In the genomic region with DNA sequence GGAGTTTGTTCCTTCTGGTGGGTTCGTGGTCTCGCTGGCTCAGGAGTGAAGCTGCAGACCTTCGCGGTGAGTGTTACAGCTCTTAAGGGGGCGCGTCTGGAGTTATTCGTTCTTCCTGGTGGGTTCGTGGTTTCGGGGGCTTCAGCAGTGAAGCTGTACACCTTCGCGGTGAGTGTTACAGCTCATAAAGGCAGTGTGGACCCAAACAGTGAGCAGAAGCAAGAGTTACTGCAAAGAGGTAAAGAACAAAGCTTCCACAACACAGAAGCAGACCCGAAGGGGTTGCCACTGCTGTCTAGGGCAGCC, we compare ENCODE assay signal across 19 cellular contexts. TPM values are rescaled to one million over a fixed set of nuclear protein-coding genes. Genes with fewer than 3 reads are reported as not detected.
"Had no signal": no experiment of that assay in that cellular context is flagged by ENCODE, and none has a peak within 500 bp of the region (broad histone marks: within the 10 kb centered on the region; RNA-seq: fewer than 3 reads in every experiment).

No MANE protein-coding gene starts in this region.

RNA-seq across cellular contexts. Expression of gene EPB42, which starts 5.1 kb away (rescaled TPM):
- total RNA-seq: dermis blood vessel endothelial cell; endothelial cell of umbilical vein; epithelial cell of proximal tubule; fibroblast of lung; foreskin keratinocyte; kidney epithelial cell; left lung; lung microvascular endothelial cell; naive thymus-derived CD4-positive, alpha-beta T cell; pulmonary artery endothelial cell had no signal
- polyA plus RNA-seq: endothelial cell of umbilical vein; fibroblast of lung; foreskin keratinocyte; naive thymus-derived CD4-positive, alpha-beta T cell; ovary; stomach; urinary bladder had no signal

RNA-seq across cellular contexts. Expression of gene TGM5, which starts 40.8 kb away (rescaled TPM):
- total RNA-seq: dermis blood vessel endothelial cell, endothelial cell of umbilical vein, foreskin keratinocyte, hepatocyte, kidney epithelial cell, left cardiac atrium, left lung, lung microvascular endothelial cell, occipital lobe, ovary, pulmonary artery endothelial cell, spleen, stomach, temporal lobe had no signal
- polyA plus RNA-seq: endothelial cell of umbilical vein; foreskin keratinocyte; heart left ventricle; hepatocyte; naive thymus-derived CD4-positive, alpha-beta T cell; ovary had no signal
